ENCODE assay signal across 8 cellular contexts in the genomic region with DNA sequence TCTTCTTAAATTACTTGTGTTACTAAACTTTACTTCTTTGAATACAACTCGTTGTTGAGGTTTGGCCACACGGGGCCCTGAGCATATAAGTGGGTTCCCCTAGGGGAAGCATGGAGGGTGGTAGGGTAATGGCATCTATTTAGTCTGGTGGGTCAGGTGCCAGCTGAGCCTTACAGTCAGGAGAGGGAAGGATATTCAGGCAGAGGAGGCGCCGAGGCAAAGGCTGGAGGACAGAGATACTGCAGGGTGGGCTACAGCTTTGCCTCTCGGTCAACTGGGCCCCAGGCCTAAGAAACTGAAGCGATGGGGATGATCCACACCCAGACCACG. TPM values are rescaled to one million over a fixed set of nuclear protein-coding genes. Genes with fewer than 3 reads are reported as not detected.
A peak's percentile ranks its signal among the peaks of the same experiment; 100 is the strongest.
DNase-seq lines count a peak whose midpoint lies in the region; ATAC-seq and TF ChIP-seq lines count a peak whose summit lies in the region.

No MANE protein-coding gene starts in this region.

- H3K27me3 ChIP-seq in DOHH2 (ENCODE audit: control insufficient read depth, low read length) = no peaks in the 10 kb centered on the region
- H3K27me3 ChIP-seq in GM23338 (ENCODE audit: insufficient read depth) = peaks cover 10% of the 10 kb centered on the region; the same call in 1 of the 2 replicates
- no peaks in the 10 kb centered on the region for H3K27me3 ChIP-seq in heart left ventricle
- no peaks in the 10 kb centered on the region for H3K27me3 ChIP-seq in spleen (replicated peaks in 1 of 7)

- H2AFZ ChIP-seq in GM23338 = peak overlapping the region; percentile 94

- H3K27ac ChIP-seq in DOHH2 (ENCODE audit: low read depth, low read length) = 0 out of 2 replicates have a peak overlapping the region, but pooled peaks have one; percentile 32
- H3K27ac ChIP-seq in GM23338 (ENCODE audit: low read depth) = 0 out of 2 replicates have a peak overlapping the region, but pooled peaks have one; percentile 16
- H3K27ac ChIP-seq in heart left ventricle = peak overlapping the region in 9 of 12 donors; percentile 69 to 98 (median 89)
- peak overlapping the region; percentile 84 to 96 (median 94) for H3K27ac ChIP-seq in spleen

- H3K9me3 Mint-ChIP-seq in GM23338 = no peaks in the 10 kb centered on the region

- H3K9me3 ChIP-seq in DOHH2 (ENCODE audit: control insufficient read depth, insufficient read depth, low read length) (no peaks in the 10 kb centered on the region), T-helper 17 cell (ENCODE audit: control insufficient read depth, low read length, poor library complexity, severe bottlenecking) (no peaks in the 10 kb centered on the region), heart left ventricle (no peaks in the 10 kb centered on the region), spleen (no peaks in the 10 kb centered on the region)

- 0 out of 3 replicates have a peak, but pooled peaks cover 7% of the 10 kb centered on the region for H3K4me1 Mint-ChIP-seq in GM23338
- peaks cover 23% of the 10 kb centered on the region for H3K4me1 Mint-ChIP-seq in T-helper 17 cell

- intact Hi-C loops in heart left ventricle (cut with DNase I) (loop anchor here in 6 of 10 donors (1.0 to 10.0 kb wide), 7 partner anchors 55 to 73 kb away; a partner anchor contains a TSS), spleen (cut with DNase I; ENCODE audit: low total_unique reads) (no loop called here)

- 34 to 39% (median 38%) methylated on average over 7 of the region's 7 CpGs for WGBS in heart left ventricle, 4 donors
- WGBS in spleen, 5 donors = 29 to 40% (median 33%) methylated on average over 7 of the region's 7 CpGs

- peak overlapping the region; percentile 76 for H3K4me2 ChIP-seq in DOHH2 (ENCODE audit: low read length)
- peak overlapping the region; percentile 72 for H3K4me2 ChIP-seq in GM23338

- TF ChIP-seq CTCF in DOHH2 (IDR thresholded peaks at IDR 0.05; ENCODE audit: low read depth, low read length, poor library complexity, severe bottlenecking) (no peak), GM23338 (conservative IDR thresholded peaks at IDR 0.05; ENCODE audit: low read depth in 2 of 2) (no peak), heart left ventricle (IDR thresholded peaks at IDR 0.05) (no peak), spleen (IDR thresholded peaks at IDR 0.05 in 8 of 11, conservative IDR thresholded peaks at IDR 0.05 in 3 of 11) (no peak)

- H3K36me3 ChIP-seq in DOHH2 (ENCODE audit: control insufficient read depth, low read length) (peaks cover 35% of the 10 kb centered on the region), GM23338 (ENCODE audit: insufficient read depth) (no peaks in the 10 kb centered on the region), heart left ventricle (peaks cover 0 to 29% (median 19%) of the 10 kb centered on the region in 9 donors), spleen (peaks cover 0 to 33% (median 20%) of the 10 kb centered on the region in 6 donors)

- H3K9me2 ChIP-seq in DOHH2 (replicated peaks; ENCODE audit: control insufficient read depth, low read length) (no peaks in the 10 kb centered on the region), GM23338 (ENCODE audit: insufficient read depth) (no peaks in the 10 kb centered on the region)

- H3K27ac Mint-ChIP-seq in GM23338 (peak overlapping the region; percentile 64), T-helper 17 cell (peak overlapping the region; percentile 96)

- peak; percentile 66 for ATAC-seq in GM23338
- peak; percentile 1 for ATAC-seq in T-helper 17 cell
- ATAC-seq in heart left ventricle = peak; percentile 8 to 42 (median 30)
- no peak for ATAC-seq in GM21528 (IDR thresholded peaks at IDR 0.05; ENCODE audit: low FRiP score, unreplicated experiment)

- H3K4me1 ChIP-seq in DOHH2 (ENCODE audit: control insufficient read depth, low read length) (peaks cover 38% of the 10 kb centered on the region), GM23338 (ENCODE audit: insufficient read depth) (no peaks in the 10 kb centered on the region; the same call in 1 of the 2 replicates), heart left ventricle (peaks cover 0 to 51% (median 29%) of the 10 kb centered on the region in 12 donors), spleen (peaks cover 25 to 61% (median 44%) of the 10 kb centered on the region in 6 donors)

- peaks cover 41% of the 10 kb centered on the region for H3K79me2 ChIP-seq in DOHH2 (ENCODE audit: control insufficient read depth, low read length)
- peaks cover 16% of the 10 kb centered on the region for H3K79me2 ChIP-seq in GM23338 (replicated peaks; ENCODE audit: insufficient read depth)

- H3F3A ChIP-seq in DOHH2 (ENCODE audit: control insufficient read depth, insufficient read depth) (peaks cover 9% of the 10 kb centered on the region; the same call in 1 of the 2 replicates), GM23338 (replicated peaks; ENCODE audit: low read depth) (peaks cover 8% of the 10 kb centered on the region)

- H4K20me1 ChIP-seq in DOHH2 (ENCODE audit: control insufficient read depth, insufficient read depth, low read depth, low read length) = 0 out of 2 replicates have a peak, but pooled peaks cover 5% of the 10 kb centered on the region
- peaks cover 27% of the 10 kb centered on the region; the same call in 1 of the 2 replicates for H4K20me1 ChIP-seq in GM23338 (replicated peaks; ENCODE audit: insufficient read depth)

- H3K4me3 Mint-ChIP-seq in GM23338 (peak overlapping the region; percentile 95), T-helper 17 cell (peak overlapping the region; percentile 94)

- H3K36me3 Mint-ChIP-seq in GM23338 (ENCODE audit: low read depth) (peaks cover 10% of the 10 kb centered on the region; the same call in 2 of the 3 replicates), T-helper 17 cell (ENCODE audit: low read depth) (no peaks in the 10 kb centered on the region)

- no peak for TF ChIP-seq POLR2A in heart left ventricle (IDR thresholded peaks at IDR 0.05)
- no peak for TF ChIP-seq POLR2A in spleen (IDR thresholded peaks at IDR 0.05)

- H3K27me3 Mint-ChIP-seq in GM23338 (ENCODE audit: insufficient read depth, low read depth, poor library complexity) = peaks cover 14% of the 10 kb centered on the region
- no peaks in the 10 kb centered on the region for H3K27me3 Mint-ChIP-seq in T-helper 17 cell

- peak; percentile 75 for DNase-seq in GM23338 (ENCODE audit: low spot score)
- no peak for DNase-seq in T-helper 17 cell
- peak in 1 of 5 donors; percentile 8 for DNase-seq in heart left ventricle
- DNase-seq in spleen = no peak
- DNase-seq in NCI-H82 treated with DMSO at 0.1 percent for 48 hours (lab: John Stamatoyannopoulos, UW; ENCODE audit: unreplicated experiment) = no peak
- no peak for DNase-seq in glomerular visceral epithelial cell (ENCODE audit: extremely low spot score)

- peak overlapping the region; percentile 94 for H3K4me3 ChIP-seq in DOHH2 (ENCODE audit: low read length)
- peak overlapping the region; percentile 95 for H3K4me3 ChIP-seq in GM23338
- H3K4me3 ChIP-seq in heart left ventricle = peak overlapping the region in 11 of 12 donors; percentile 59 to 99 (median 98)
- H3K4me3 ChIP-seq in spleen = peak overlapping the region; percentile 68 to 99 (median 97)

TF ChIP-seq in GM23338, 12 proteins besides CTCF, POLR2A, EP300 and RAD21:
- TF ChIP-seq STAT1 (IDR thresholded peaks at IDR 0.05; ENCODE audit: unreplicated experiment) (no peak), ZNF114 (CRISPR knock-in tag; IDR thresholded peaks at IDR 0.05) (peak; percentile 60; the same call in 1 of the 2 replicates)

RNA-seq across cellular contexts. Expression of a gene that starts 0.4 kb away (rescaled TPM):
- total RNA-seq in GM23338 (2014; rRNA removed; shearing (Covaris generic)) = 28.9 and 32.9 TPM in 2 replicates
- polyA plus RNA-seq in GM23338 (2016; fragmentation: Nextera tagmentation; extraction: Ambion mirVana) (16.9 and 20.2 TPM in 2 replicates), heart left ventricle (10 to 100 TPM; 11.2 to 19.7 TPM), spleen (100 to 1,000 TPM in 1 of 3 donors, 10 to 100 TPM in 2; 59.7 to 105 (median 78.6) TPM)
- total RNA-seq in T-helper 17 cell (100 to 1,000 TPM; 107 to 108 TPM), heart left ventricle (10 to 100 TPM; 10.7 to 53.0 (median 12.1) TPM), spleen (100 to 1,000 TPM in 6 of 7 donors, 10 to 100 TPM in 1; 98.8 to 150 (median 122) TPM)

RNA-seq across cellular contexts. Expression of a gene that starts 2.9 kb away (rescaled TPM):
- 2.6 TPM in 1 of 2 replicates, not detected in the other for total RNA-seq in GM23338 (2014; rRNA removed; shearing (Covaris generic))
- polyA plus RNA-seq in GM23338 (2016; fragmentation: Nextera tagmentation; extraction: Ambion mirVana) (not detected in 2 replicates), heart left ventricle (under 1 TPM; 0.06 to 0.08 TPM), spleen (under 1 TPM; 0.13 to 0.32 (median 0.18) TPM)
- total RNA-seq in T-helper 17 cell (not detected), heart left ventricle (not detected), spleen (under 1 TPM in 1 of 7 donors, not detected in 6; 0.30 TPM)

Comparison
In these comparisons a context has a peak if more than half of its experiments do, and no peak if none do; other contexts are left out.
1. H3K27ac ChIP-seq: peak in every context shown above with its lines; median percentile 94 in spleen; 89 in heart left ventricle; 32 in DOHH2; 16 in GM23338.